In genomic region chr12:83827193-83827592, GRCh38 we compare ENCODE assay signal across 18 cellular contexts.
DNase-seq lines count a peak whose midpoint lies in the region; TF ChIP-seq lines count a peak whose summit lies in the region.
"Had no signal": no experiment of that assay in that cellular context is flagged by ENCODE, and none has a peak within 500 bp of the region (broad histone marks: within the 10 kb centered on the region; RNA-seq: fewer than 3 reads in every experiment).

No MANE protein-coding gene starts in this region.

- H3K9me3 Mint-ChIP-seq in neural crest cell: peaks cover 3% of the 10 kb centered on the region

- intact Hi-C loops in sigmoid colon (cut with DNase I): loop anchor here (10.0 kb wide), 1 partner anchor 512 kb away; no protein-coding TSS in a partner anchor

- H3K4me3 Mint-ChIP-seq in neural crest cell: no peak overlapping the region

- H3K4me1 Mint-ChIP-seq in neural crest cell: peaks cover 10% of the 10 kb centered on the region

- peak overlapping the region; percentile 62 for H3K27ac Mint-ChIP-seq in neural crest cell (ENCODE audit: unreplicated experiment)

- no peaks in the 10 kb centered on the region for H3K27me3 Mint-ChIP-seq in neural crest cell (ENCODE audit: low read depth)

- H3K27ac ChIP-seq in SJCRH30 (peak overlapping the region; percentile 12), sigmoid colon (no peak overlapping the region)
- H3K27ac ChIP-seq: BLaER1, RWPE1 had no signal

- H3K36me3 ChIP-seq in SJCRH30 (no peaks in the 10 kb centered on the region), MG63 (no peaks in the 10 kb centered on the region), sigmoid colon (no peaks in the 10 kb centered on the region)
- H3K36me3 ChIP-seq: BLaER1 had no signal

- DNase-seq in Ammon's horn (ENCODE audit: low spot score): peak; percentile 26
- peak; percentile 62 to 70 for DNase-seq in SJCRH30
- peak; percentile 91 for DNase-seq in islet precursor cell
- DNase-seq in neural crest cell (ENCODE audit: low read depth, low spot score): no peak
- no peak for DNase-seq in NCI-H748 (lab: John Stamatoyannopoulos, UW; ENCODE audit: unreplicated experiment)
- DNase-seq in erythroblast (lab: John Stamatoyannopoulos, UW): no peak
- no peak for DNase-seq in MG63
- DNase-seq in sigmoid colon: no peak
- DNase-seq: 8988T, DMS 273 treated with DMSO at 0.1 percent for 48 hours, HCEC 1CT, MV-4-11, NCI-H1436, NCI-H2029 treated with DMSO at 0.1 percent for 48 hours, NCI-H2171 treated with DMSO at 0.1 percent for 48 hours, NCI-H774 had no signal

- 51 to 73% methylated on average over 2 of the region's 2 CpGs for WGBS in sigmoid colon, 2 donors

- TF ChIP-seq CTCF in neural crest cell (conservative IDR thresholded peaks at IDR 0.05) (no peak), sigmoid colon (IDR thresholded peaks at IDR 0.05) (no peak)

- no peak overlapping the region for H3K4me3 ChIP-seq in SJCRH30
- no peak overlapping the region for H3K4me3 ChIP-seq in MG63
- no peak overlapping the region for H3K4me3 ChIP-seq in sigmoid colon
- H3K4me3 ChIP-seq: BLaER1 had no signal

- H3K36me3 Mint-ChIP-seq in neural crest cell (ENCODE audit: low read depth): no peaks in the 10 kb centered on the region

- H3K27me3 ChIP-seq in SJCRH30 (no peaks in the 10 kb centered on the region), MG63 (no peaks in the 10 kb centered on the region), sigmoid colon (no peaks in the 10 kb centered on the region)
- H3K27me3 ChIP-seq: BLaER1 had no signal

- TF ChIP-seq POLR2A in erythroblast (IDR thresholded peaks at IDR 0.05; ENCODE audit: low read length) (no peak), sigmoid colon (IDR thresholded peaks at IDR 0.05) (no peak)

- TF ChIP-seq EP300 in sigmoid colon (IDR thresholded peaks at IDR 0.05): no peak

- H3K4me1 ChIP-seq in SJCRH30: no peaks in the 10 kb centered on the region
- H3K4me1 ChIP-seq in sigmoid colon: no peaks in the 10 kb centered on the region
- H3K4me1 ChIP-seq: BLaER1 had no signal

- H3K9me3 ChIP-seq in SJCRH30 (replicated peaks): no peaks in the 10 kb centered on the region
- no peaks in the 10 kb centered on the region for H3K9me3 ChIP-seq in MG63
- H3K9me3 ChIP-seq in sigmoid colon: no peaks in the 10 kb centered on the region
- H3K9me3 ChIP-seq: BLaER1 had no signal

Comparison
In these comparisons a context has a peak if more than half of its experiments do, and no peak if none do; other contexts are left out.
1. DNase-seq: peak in Ammon's horn (single experiment), SJCRH30 (2 of 2) and islet precursor cell (single experiment); none in neural crest cell (single experiment), NCI-H748 (single experiment), erythroblast (0 of 2), MG63 (single experiment) and sigmoid colon (single experiment).